ENCODE assay signal across 17 cellular contexts in genomic region chr3:15929944-15930571, GRCh38.
DNase-seq lines count a peak whose midpoint lies in the region; ATAC-seq, FAIRE-seq and TF ChIP-seq lines count a peak whose summit lies in the region.
"Had no signal": no experiment of that assay in that cellular context is flagged by ENCODE, and none has a peak within 500 bp of the region (broad histone marks: within the 10 kb centered on the region; RNA-seq: fewer than 3 reads in every experiment).

No MANE protein-coding gene starts in this region.

- no peak for TF ChIP-seq EP300 in A549 (IDR thresholded peaks at IDR 0.05)

- no peak for TF ChIP-seq CTCF in A549 (IDR thresholded peaks at IDR 0.05)
- TF ChIP-seq CTCF in GM23338 (conservative IDR thresholded peaks at IDR 0.05; ENCODE audit: low read depth in 2 of 2): no peak

- no peaks in the 10 kb centered on the region for H3K9me3 Mint-ChIP-seq in GM23338
- H3K9me3 Mint-ChIP-seq: HFFc6, IgD-negative memory B cell had no signal

- H3K18ac ChIP-seq in mesendoderm (ENCODE audit: low read length): no peak overlapping the region

- WGBS in A549 (ENCODE audit: missing lambda C conversion rate): 50% methylated on average over 4 of the region's 4 CpGs
- WGBS in ectodermal cell, 2 experiments: 20 to 22% methylated on average over 2 to 3 of the region's 4 CpGs
- WGBS in mesendoderm (ENCODE audit: extremely low coverage, insufficient coverage, low lambda C conversion rate): no CpG with 5 or more reads among the region's 4 CpGs

- POLR2A ChIA-PET in A549 (lab: Yijun Ruan, JAX): no interaction called here

- H3K4ac ChIP-seq in mesendoderm (ENCODE audit: low read depth, low read length): no peak overlapping the region

- H2AFZ ChIP-seq in GM23338: no peak overlapping the region

- H3K4me1 Mint-ChIP-seq in GM23338: peaks cover 8% of the 10 kb centered on the region; the same call in 1 of the 3 replicates
- H3K4me1 Mint-ChIP-seq: B cell; CD4-positive, alpha-beta memory T cell; IgD-negative memory B cell had no signal

- H3K27ac ChIP-seq in A549 (no peak overlapping the region), GM23338 (ENCODE audit: low read depth) (no peak overlapping the region), ectodermal cell (ENCODE audit: insufficient read depth, low read depth, low read length, poor library complexity, severe bottlenecking) (peak overlapping the region; percentile 50), mesendoderm (ENCODE audit: low read depth, low read length) (no peak overlapping the region)
- H3K27ac ChIP-seq: C4-2B, HL-60 had no signal

- no peak for DNase-seq in A549 (ENCODE audit: low read depth in 1 of 2, low spot score in 1 of 2)
- no peak for DNase-seq in GM23338 (ENCODE audit: low spot score)
- DNase-seq in mesendoderm: peak; percentile 87
- DNase-seq in NCI-H1930 (lab: John Stamatoyannopoulos, UW): no peak
- no peak for DNase-seq in HUDEP-2 (lab: John Stamatoyannopoulos, UW; ENCODE audit: unreplicated experiment in 76 of 76)
- no peak for DNase-seq in SW480 (ENCODE audit: low spot score)
- DNase-seq: CD4-positive, alpha-beta memory T cell; DMS79; GDM1; HCEC 1CT; HFFc6 had no signal

- no peak overlapping the region for H2BK15ac ChIP-seq in mesendoderm (replicated peaks; ENCODE audit: low read depth)

- H4K20me1 ChIP-seq in GM23338 (replicated peaks; ENCODE audit: insufficient read depth): no peaks in the 10 kb centered on the region

- H3K27ac Mint-ChIP-seq in GM23338: no peak overlapping the region
- H3K27ac Mint-ChIP-seq: B cell; CD4-positive, alpha-beta memory T cell; HFFc6; IgD-negative memory B cell had no signal

- no peaks in the 10 kb centered on the region for H3K9me2 ChIP-seq in GM23338 (ENCODE audit: insufficient read depth)

- CTCF ChIA-PET in A549 (lab: Yijun Ruan, JAX): interaction anchor here (0.6 kb wide), 1 partner anchor 272 kb away, joined by 3 read pairs; no protein-coding TSS in a partner anchor

- H3F3A ChIP-seq in GM23338 (replicated peaks; ENCODE audit: low read depth): no peaks in the 10 kb centered on the region

- no peaks in the 10 kb centered on the region for H3K9me3 ChIP-seq in A549
- no peaks in the 10 kb centered on the region for H3K9me3 ChIP-seq in ectodermal cell (ENCODE audit: control insufficient read depth, low read length)

- no peak for TF ChIP-seq POLR2A in A549 (IDR thresholded peaks at IDR 0.05; ENCODE audit: low read length)

- no peaks in the 10 kb centered on the region for H3K36me3 ChIP-seq in GM23338 (ENCODE audit: insufficient read depth)
- no peaks in the 10 kb centered on the region for H3K36me3 ChIP-seq in ectodermal cell (ENCODE audit: control insufficient read depth, insufficient read depth, low read length)
- H3K36me3 ChIP-seq in mesendoderm (ENCODE audit: control insufficient read depth, insufficient read depth, low read length): no peaks in the 10 kb centered on the region

- no peak overlapping the region for H3K9ac ChIP-seq in mesendoderm (ENCODE audit: low read length)

- no peaks in the 10 kb centered on the region for H3K79me2 ChIP-seq in GM23338 (replicated peaks; ENCODE audit: insufficient read depth)
- no peaks in the 10 kb centered on the region for H3K79me2 ChIP-seq in mesendoderm (ENCODE audit: control insufficient read depth, insufficient read depth, low read length)

- H2BK5ac ChIP-seq in mesendoderm (ENCODE audit: low read length): no peak overlapping the region

- H3K4me3 Mint-ChIP-seq in GM23338: no peak overlapping the region
- H3K4me3 Mint-ChIP-seq: B cell; CD4-positive, alpha-beta memory T cell; HFFc6; IgD-negative memory B cell had no signal

- H2BK120ac ChIP-seq in mesendoderm (ENCODE audit: low read depth, low read length): no peak overlapping the region

- ATAC-seq in A549 (no peak), GM23338 (peak; percentile 71)

- no peak overlapping the region for H4K5ac ChIP-seq in mesendoderm (ENCODE audit: low read length)

- no peak overlapping the region for H3K56ac ChIP-seq in mesendoderm (ENCODE audit: low read length)

- no peak for FAIRE-seq in A549 (lab: Jason Lieb, UNC)
- FAIRE-seq: GM12892 had no signal

- no peaks in the 10 kb centered on the region for H3K36me3 Mint-ChIP-seq in GM23338 (ENCODE audit: low read depth)
- H3K36me3 Mint-ChIP-seq: CD4-positive, alpha-beta memory T cell; IgD-negative memory B cell had no signal

- H3K4me3 ChIP-seq in A549: no peak overlapping the region
- no peak overlapping the region for H3K4me3 ChIP-seq in GM23338
- no peak overlapping the region for H3K4me3 ChIP-seq in ectodermal cell (ENCODE audit: insufficient read depth, low read depth, low read length)
- no peak overlapping the region for H3K4me3 ChIP-seq in mesendoderm (ENCODE audit: low read length)

- no peaks in the 10 kb centered on the region for H3K79me1 ChIP-seq in mesendoderm (ENCODE audit: low read length)

- no peaks in the 10 kb centered on the region for H3K27me3 Mint-ChIP-seq in GM23338 (ENCODE audit: insufficient read depth, low read depth, poor library complexity)
- H3K27me3 Mint-ChIP-seq: B cell, IgD-negative memory B cell had no signal

- H3K4me1 ChIP-seq in A549 (no peaks in the 10 kb centered on the region), GM23338 (ENCODE audit: insufficient read depth) (no peaks in the 10 kb centered on the region), ectodermal cell (ENCODE audit: control insufficient read depth, insufficient read depth, low read length) (peaks cover 32% of the 10 kb centered on the region), mesendoderm (ENCODE audit: control insufficient read depth, low read depth, low read length) (no peaks in the 10 kb centered on the region)

- no peak for TF ChIP-seq RAD21 in A549 (conservative IDR thresholded peaks at IDR 0.05 in 1 of 2, IDR thresholded peaks at IDR 0.05 in 1 of 2)

- no peak overlapping the region for H3K23ac ChIP-seq in mesendoderm (ENCODE audit: low read length)

- H4K8ac ChIP-seq in mesendoderm (ENCODE audit: low read depth, low read length): no peak overlapping the region

- H3K27me3 ChIP-seq in GM23338 (ENCODE audit: insufficient read depth) (no peaks in the 10 kb centered on the region), ectodermal cell (ENCODE audit: control insufficient read depth, insufficient read depth, low read length, poor library complexity, severe bottlenecking) (no peaks in the 10 kb centered on the region), mesendoderm (ENCODE audit: insufficient read depth, low read length, poor library complexity) (no peaks in the 10 kb centered on the region)

- H2AK5ac ChIP-seq in mesendoderm (ENCODE audit: low read length): no peak overlapping the region

- H3K4me2 ChIP-seq in A549 (no peak overlapping the region), GM23338 (no peak overlapping the region), mesendoderm (ENCODE audit: low read length) (no peak overlapping the region)

TF ChIP-seq in A549, 52 proteins besides CTCF, POLR2A, EP300 and RAD21 (continues in another document):
- TF ChIP-seq HEYL (CRISPR knock-in tag; IDR thresholded peaks at IDR 0.05) (no peak), HOXA7 (CRISPR knock-in tag; IDR thresholded peaks at IDR 0.05) (no peak), MAFK (IDR thresholded peaks at IDR 0.05; ENCODE audit: partially characterized antibody) (peak; percentile 66), ZFP36 (IDR thresholded peaks at IDR 0.05; ENCODE audit: borderline replicate concordance, partially characterized antibody) (no peak)

TF ChIP-seq in GM23338, 12 proteins besides CTCF, POLR2A, EP300 and RAD21 (continues in another document):
- TF ChIP-seq NANOG (IDR thresholded peaks at IDR 0.05; ENCODE audit: borderline replicate concordance): no peak
- TF ChIP-seq CREB1 (CRISPR knock-in tag; IDR thresholded peaks at IDR 0.05; ENCODE audit: low read depth): no peak
- no peak for TF ChIP-seq ZNF331 (CRISPR knock-in tag; IDR thresholded peaks at IDR 0.05; ENCODE audit: low read depth)
- no peak for TF ChIP-seq JUNB (IDR thresholded peaks at IDR 0.05; ENCODE audit: unreplicated experiment)
- TF ChIP-seq STAT1 (IDR thresholded peaks at IDR 0.05; ENCODE audit: unreplicated experiment): no peak
- TF ChIP-seq EZH2 (IDR thresholded peaks at IDR 0.05; ENCODE audit: low read depth, unreplicated experiment): no peak
- TF ChIP-seq POLR2AphosphoS5 (IDR thresholded peaks at IDR 0.05; ENCODE audit: low read depth): no peak
